In genomic region chr6:32860674-32861073, GRCh38 we compare ENCODE assay signal across 13 cellular contexts. TPM values are rescaled to one million over a fixed set of nuclear protein-coding genes. Genes with fewer than 3 reads are reported as not detected.
A peak's percentile ranks its signal among the peaks of the same experiment; 100 is the strongest.
DNase-seq lines count a peak whose midpoint lies in the region; ATAC-seq, FAIRE-seq and TF ChIP-seq lines count a peak whose summit lies in the region.
"Had no signal": no experiment of that assay in that cellular context is flagged by ENCODE, and none has a peak within 500 bp of the region (broad histone marks: within the 10 kb centered on the region; RNA-seq: fewer than 3 reads in every experiment).

No MANE protein-coding gene starts in this region.

- POLR2A ChIA-PET in GM12878 (lab: Charles Lee) = interaction anchor here (0.6 to 8.1 kb wide), 2 partner anchors 19 to 52 kb away, joined by 3 to 357 read pairs; partner anchors contain the start of genes PSMB8 and TAP2
- POLR2A ChIA-PET in naive thymus-derived CD4-positive, alpha-beta T cell (lab: Charles Lee) = interaction anchor here (9.5 kb wide), 1 partner anchor 19 kb away, joined by 662 read pairs; the partner anchor contains the start of genes PSMB8 and TAP2

- H3K27ac Mint-ChIP-seq in naive thymus-derived CD4-positive, alpha-beta T cell = peak overlapping the region; percentile 0 to 79 (median 30)

- ATAC-seq in GM12878 (no peak; the same call in 2 of the 3 replicates), GM21825 (IDR thresholded peaks at IDR 0.05; ENCODE audit: unreplicated experiment) (no peak)
- no peak for ATAC-seq in naive thymus-derived CD4-positive, alpha-beta T cell
- ATAC-seq: Right ventricle myocardium inferior had no signal

- peaks cover 14% of the 10 kb centered on the region for H3K79me2 ChIP-seq in Karpas-422 (ENCODE audit: low read length)
- peaks cover 18% of the 10 kb centered on the region for H3K79me2 ChIP-seq in GM12878 (ENCODE audit: control insufficient read depth, insufficient read depth, low read length)

- BruUV-seq in GM12878 (replicated peaks; lab: Mats Ljungman, UMichigan) = no TSS peak

- SMC1A ChIA-PET in GM12878 (lab: Charles Lee; ENCODE audit: uncharacterized antibody, unreplicated experiment) = interaction anchor here (1.1 kb wide), 1 partner anchor 21 kb away, joined by 4 read pairs; no protein-coding TSS in a partner anchor

- H3K4me1 Mint-ChIP-seq in naive thymus-derived CD4-positive, alpha-beta T cell = peaks cover 26 to 54% (median 50%) of the 10 kb centered on the region in 7 donors

- FAIRE-seq in GM12892 (lab: Jason Lieb, UNC) (peak; percentile 53), GM12878 (lab: Jason Lieb, UNC) (peak; percentile 47)

- H2AFZ ChIP-seq in Karpas-422 (ENCODE audit: low read length) (no peak overlapping the region), GM12878 (ENCODE audit: control insufficient read depth, low read depth, low read length) (no peak overlapping the region)

- no peak overlapping the region for H3K9ac ChIP-seq in Karpas-422 (ENCODE audit: low read length)
- no peak overlapping the region for H3K9ac ChIP-seq in GM12878 (ENCODE audit: control insufficient read depth, insufficient read depth, low read length)

- H3K36me3 ChIP-seq in Karpas-422 (ENCODE audit: insufficient read depth, low read length) = peaks cover 22% of the 10 kb centered on the region
- H3K36me3 ChIP-seq in GM12878 (ENCODE audit: control insufficient read depth in 2 of 2, insufficient read depth in 2 of 2, low read length in 1 of 2) = peaks cover 4 to 12% of the 10 kb centered on the region in 2 experiments
- H3K36me3 ChIP-seq in naive thymus-derived CD4-positive, alpha-beta T cell (ENCODE audit: control insufficient read depth in 2 of 3, insufficient read depth in 3 of 3, low read length in 3 of 3) = peaks cover 23 to 47% (median 33%) of the 10 kb centered on the region in 3 experiments

- 42% methylated on average over 1 of the region's 1 CpG for WGBS in GM12878 (ENCODE audit: insufficient coverage, insufficient replicate concordance, low lambda C conversion rate, missing lambda C conversion rate)

- TF ChIP-seq POLR2A in GM12892 (IDR thresholded peaks at IDR 0.05; ENCODE audit: low read depth, low read length) (no peak), GM12878 (IDR thresholded peaks at IDR 0.05; ENCODE audit: low read depth, low read length) (no peak)

- H4K20me1 ChIP-seq in Karpas-422 (ENCODE audit: insufficient read depth, low read depth, low read length) (no peaks in the 10 kb centered on the region), GM12878 (ENCODE audit: control insufficient read depth, insufficient read depth) (no peaks in the 10 kb centered on the region)

- H3K27me3 ChIP-seq in Karpas-422 (ENCODE audit: low read length) (no peaks in the 10 kb centered on the region), GM12878 (replicated peaks in 1 of 2; ENCODE audit: control insufficient read depth in 2 of 2, insufficient read depth in 2 of 2, low read length in 1 of 2) (no peaks in the 10 kb centered on the region)
- H3K27me3 ChIP-seq in naive thymus-derived CD4-positive, alpha-beta T cell (ENCODE audit: control insufficient read depth in 2 of 2, insufficient read depth in 2 of 2, low read length in 2 of 2) = no peaks in the 10 kb centered on the region
- H3K27me3 ChIP-seq: neutrophil had no signal

- DNase-seq in GM12892 (ENCODE audit: insufficient read length) (no peak), Karpas-422 (no peak), GM12878 (ENCODE audit: low read depth, low spot score) (no peak), amniotic stem cell (lab: John Stamatoyannopoulos, UW) (no peak), ecto neural progenitor cell (ENCODE audit: low spot score) (no peak)
- no peak for DNase-seq in naive thymus-derived CD4-positive, alpha-beta T cell
- DNase-seq: activated CD8-positive, alpha-beta memory T cell treated with anti-CD3 and anti-CD28 coated beads, Interleukin-2, amount 50 U/mL, for 48 hours; NCI-H2081; stimulated activated CD4-positive, alpha-beta T cell treated with anti-CD3 and anti-CD28 coated beads, Interleukin-4, amount 100 ng/mL, for 1 hour had no signal

- in situ Hi-C loops in GM12878 (cut with MboI) = no loop called here

- H3K9me3 Mint-ChIP-seq in naive thymus-derived CD4-positive, alpha-beta T cell = no peaks in the 10 kb centered on the region

- no peak overlapping the region for H3K4me3 Mint-ChIP-seq in naive thymus-derived CD4-positive, alpha-beta T cell

- no peak for TF ChIP-seq EP300 in GM12878 (IDR thresholded peaks at IDR 0.05; ENCODE audit: borderline replicate concordance in 1 of 2, control insufficient read depth in 1 of 2, low read depth in 2 of 2, low read length in 2 of 2)

- intact Hi-C loops in GM12878 (cut with micrococcal nuclease; ENCODE audit: unreplicated experiment) = no loop called here
- intact Hi-C loops in naive thymus-derived CD4-positive, alpha-beta T cell (cut with micrococcal nuclease) = no loop called here

- TF ChIP-seq CTCF in GM12878 (IDR thresholded peaks at IDR 0.05 in 2 of 3, conservative IDR thresholded peaks at IDR 0.05 in 1 of 3; ENCODE audit: control insufficient read depth in 2 of 3, extremely low read depth in 1 of 3, insufficient read depth in 1 of 3, low read depth in 3 of 3, low read length in 3 of 3) = no peak

- H3K27me3 Mint-ChIP-seq in naive thymus-derived CD4-positive, alpha-beta T cell = no peaks in the 10 kb centered on the region

- H3K4me3 ChIP-seq in Karpas-422 (ENCODE audit: low read length) (no peak overlapping the region), GM12878 (no peak overlapping the region)
- no peak overlapping the region for H3K4me3 ChIP-seq in naive thymus-derived CD4-positive, alpha-beta T cell (ENCODE audit: low read length)
- H3K4me3 ChIP-seq: lung had no signal

- H3K27ac ChIP-seq in Karpas-422 (ENCODE audit: low read length) (0 out of 2 replicates have a peak overlapping the region, but pooled peaks have one; percentile 6), GM12878 (ENCODE audit: control insufficient read depth, insufficient read depth) (peak overlapping the region; percentile 13; the same call in 1 of the 2 replicates)
- peak overlapping the region; percentile 11 for H3K27ac ChIP-seq in naive thymus-derived CD4-positive, alpha-beta T cell (ENCODE audit: low read depth, low read length)
- H3K27ac ChIP-seq: neutrophil had no signal

- H3K4me1 ChIP-seq in Karpas-422 (ENCODE audit: low read length) = peaks cover 20% of the 10 kb centered on the region
- H3K4me1 ChIP-seq in GM12878 (ENCODE audit: control insufficient read depth, insufficient read depth, low read length) = peaks cover 28% of the 10 kb centered on the region
- H3K4me1 ChIP-seq in naive thymus-derived CD4-positive, alpha-beta T cell (ENCODE audit: control insufficient read depth in 2 of 2, insufficient read depth in 2 of 2, low read length in 2 of 2) = peaks cover 7 to 21% of the 10 kb centered on the region in 2 donors

- H3K36me3 Mint-ChIP-seq in naive thymus-derived CD4-positive, alpha-beta T cell = peaks cover 16 to 52% (median 36%) of the 10 kb centered on the region in 5 donors

- CTCF ChIA-PET in GM12878 (lab: Yijun Ruan, JAX) = interaction anchor here (1.0 to 8.0 kb wide), 5 partner anchors 7 to 124 kb away, joined by 3 to 299 read pairs (median 5); partner anchors contain the start of genes PSMB8 and TAP2
- CTCF ChIA-PET in naive thymus-derived CD4-positive, alpha-beta T cell (lab: Charles Lee) = no interaction called here

- H3K9me3 ChIP-seq in Karpas-422 (ENCODE audit: low read length) = no peaks in the 10 kb centered on the region
- H3K9me3 ChIP-seq in GM12878 (replicated peaks; ENCODE audit: control insufficient read depth, insufficient read depth, low read length) = no peaks in the 10 kb centered on the region
- no peaks in the 10 kb centered on the region for H3K9me3 ChIP-seq in naive thymus-derived CD4-positive, alpha-beta T cell (ENCODE audit: control insufficient read depth in 2 of 3, low read length in 3 of 3)
- H3K9me3 ChIP-seq: neutrophil had no signal

- RAD21 ChIA-PET in GM12878 (lab: Charles Lee; ENCODE audit: unreplicated experiment) = interaction anchor here (1.0 kb wide), 1 partner anchor 22 kb away, joined by 4 read pairs; the partner anchor contains the start of gene TAP2

- TF ChIP-seq RAD21 in GM12878 (IDR thresholded peaks at IDR 0.05; ENCODE audit: insufficient read depth, low read depth, low read length) = no peak

- H3K4me2 ChIP-seq in Karpas-422 (ENCODE audit: low read depth, low read length, poor library complexity, severe bottlenecking) (no peak overlapping the region), GM12878 (ENCODE audit: control insufficient read depth, insufficient read depth) (no peak overlapping the region)

- no peaks in the 10 kb centered on the region for H3K9me2 ChIP-seq in Karpas-422 (replicated peaks; ENCODE audit: insufficient read depth, low read length)

RNA-seq across cellular contexts. Expression of gene PSMB9, which starts 6.7 kb away (rescaled TPM):
- 286 TPM for polyA plus RNA-seq in GM12892 (2012; ENCODE audit: missing spikeins)
- total RNA-seq in Karpas-422 (2014; rRNA removed; shearing (Covaris generic); ENCODE audit: low replicate concordance) = 185 and 284 TPM in 2 replicates
- 21.6 and 24.8 TPM in 2 replicates for total RNA-seq in GM12878 (2013; cell fraction: nucleolus; rRNA removed)
- total RNA-seq in GM12878 (2014; rRNA removed) (251 and 255 TPM in 2 replicates), GM12878 (2014; rRNA removed; fragmentation: Illumina TruSeq; extraction: Trizol) (167 and 171 TPM in 2 replicates), GM12878 (2021) (237 and 271 TPM in 2 replicates)
- polyA plus RNA-seq in GM12878 (2011; ENCODE audit: low read depth) = 109 TPM
- polyA plus RNA-seq in GM12878 (2011; rRNA removed) (253 and 359 TPM in 2 replicates), GM12878 (2014; fragmentation: Illumina TruSeq; extraction: Trizol) (86.8 and 181 TPM in 2 replicates), GM12878 (2014; fragmentation: Nextera tagmentation; extraction: Ambion mirVana) (100 to 1,000 TPM; 202 to 299 TPM), GM12878 (2014; rRNA removed) (341 and 375 TPM in 2 replicates), GM12878 (2016; fragmentation: Nextera tagmentation; extraction: Ambion mirVana) (100 to 1,000 TPM; 483 to 517 TPM)
- 446 and 599 TPM in 2 replicates for polyA plus RNA-seq in GM12878 (2011; cell fraction: cytosol; rRNA removed)
- 215 and 228 TPM in 2 replicates for polyA plus RNA-seq in GM12878 (2011; cell fraction: nucleus; rRNA removed)
- polyA plus RNA-seq in GM12878 (2012) = 183 and 244 TPM in 2 replicates
- 185 and 260 TPM in 2 replicates for polyA minus RNA-seq in GM12878 (2011; rRNA and poly(A)+ RNA removed)
- polyA minus RNA-seq in GM12878 (2011; cell fraction: cytosol; rRNA and poly(A)+ RNA removed) = 78.0 and 81.2 TPM in 2 replicates
- polyA minus RNA-seq in GM12878 (2011; cell fraction: nucleus; rRNA and poly(A)+ RNA removed) = 34.8 and 51.7 TPM in 2 replicates
- total RNA-seq in naive thymus-derived CD4-positive, alpha-beta T cell = 100 to 1,000 TPM in 2 of 5 experiments, 10 to 100 TPM in 3; 70.3 to 452 (median 90.5) TPM
- 100 to 1,000 TPM; 385 to 389 TPM for polyA plus RNA-seq in naive thymus-derived CD4-positive, alpha-beta T cell

RNA-seq across cellular contexts. Expression of gene TAP1, which starts 7.2 kb away (rescaled TPM):
- polyA plus RNA-seq in GM12892 (2012; ENCODE audit: missing spikeins) = 151 TPM
- 120 and 171 TPM in 2 replicates for total RNA-seq in Karpas-422 (2014; rRNA removed; shearing (Covaris generic); ENCODE audit: low replicate concordance)
- 96.1 and 104 TPM in 2 replicates for total RNA-seq in GM12878 (2013; cell fraction: nucleolus; rRNA removed)
- total RNA-seq in GM12878 (2014; rRNA removed) = 179 and 183 TPM in 2 replicates
- 103 and 108 TPM in 2 replicates for total RNA-seq in GM12878 (2014; rRNA removed; fragmentation: Illumina TruSeq; extraction: Trizol)
- 177 and 194 TPM in 2 replicates for total RNA-seq in GM12878 (2021)
- 87.7 TPM for polyA plus RNA-seq in GM12878 (2011; ENCODE audit: low read depth)
- polyA plus RNA-seq in GM12878 (2011; rRNA removed) = 136 and 198 TPM in 2 replicates
- 194 and 208 TPM in 2 replicates for polyA plus RNA-seq in GM12878 (2011; cell fraction: cytosol; rRNA removed)
- polyA plus RNA-seq in GM12878 (2011; cell fraction: nucleus; rRNA removed) = 238 and 367 TPM in 2 replicates
- 170 and 179 TPM in 2 replicates for polyA plus RNA-seq in GM12878 (2012)
- polyA plus RNA-seq in GM12878 (2014; fragmentation: Illumina TruSeq; extraction: Trizol) = 107 and 126 TPM in 2 replicates
- 10 to 100 TPM; 33.4 to 60.0 TPM for polyA plus RNA-seq in GM12878 (2014; fragmentation: Nextera tagmentation; extraction: Ambion mirVana)
- polyA plus RNA-seq in GM12878 (2014; rRNA removed) = 160 and 161 TPM in 2 replicates
- 100 to 1,000 TPM; 230 to 249 TPM for polyA plus RNA-seq in GM12878 (2016; fragmentation: Nextera tagmentation; extraction: Ambion mirVana)
- polyA minus RNA-seq in GM12878 (2011; rRNA and poly(A)+ RNA removed) = 154 and 194 TPM in 2 replicates
- polyA minus RNA-seq in GM12878 (2011; cell fraction: cytosol; rRNA and poly(A)+ RNA removed) = 60.6 and 63.3 TPM in 2 replicates
- polyA minus RNA-seq in GM12878 (2011; cell fraction: nucleus; rRNA and poly(A)+ RNA removed) = 62.0 and 67.4 TPM in 2 replicates
- total RNA-seq in naive thymus-derived CD4-positive, alpha-beta T cell = 100 to 1,000 TPM in 3 of 5 experiments, 10 to 100 TPM in 2; 92.1 to 500 (median 103) TPM
- polyA plus RNA-seq in naive thymus-derived CD4-positive, alpha-beta T cell = 100 to 1,000 TPM; 162 to 274 TPM

RNA-seq across cellular contexts. Expression of gene PSMB8, which starts 16.8 kb away (rescaled TPM):
- polyA plus RNA-seq in GM12892 (2012; ENCODE audit: missing spikeins) = 358 TPM
- 212 and 306 TPM in 2 replicates for total RNA-seq in Karpas-422 (2014; rRNA removed; shearing (Covaris generic); ENCODE audit: low replicate concordance)
- total RNA-seq in GM12878 (2013; cell fraction: nucleolus; rRNA removed) = 49.6 and 50.1 TPM in 2 replicates
- total RNA-seq in GM12878 (2014; rRNA removed) (386 and 388 TPM in 2 replicates), GM12878 (2014; rRNA removed; fragmentation: Illumina TruSeq; extraction: Trizol) (311 and 327 TPM in 2 replicates), GM12878 (2021) (366 TPM in 2 replicates)
- 129 TPM for polyA plus RNA-seq in GM12878 (2011; ENCODE audit: low read depth)
- polyA plus RNA-seq in GM12878 (2011; rRNA removed) (321 and 384 TPM in 2 replicates), GM12878 (2014; fragmentation: Illumina TruSeq; extraction: Trizol) (272 and 304 TPM in 2 replicates), GM12878 (2014; fragmentation: Nextera tagmentation; extraction: Ambion mirVana) (100 to 1,000 TPM; 353 to 557 TPM), GM12878 (2014; rRNA removed) (374 and 411 TPM in 2 replicates), GM12878 (2016; fragmentation: Nextera tagmentation; extraction: Ambion mirVana) (100 to 1,000 TPM; 495 to 538 TPM)
- polyA plus RNA-seq in GM12878 (2011; cell fraction: cytosol; rRNA removed) = 482 and 548 TPM in 2 replicates
- 310 and 330 TPM in 2 replicates for polyA plus RNA-seq in GM12878 (2011; cell fraction: nucleus; rRNA removed)
- polyA plus RNA-seq in GM12878 (2012) = 201 TPM in 2 replicates
- polyA minus RNA-seq in GM12878 (2011; rRNA and poly(A)+ RNA removed) = 253 and 255 TPM in 2 replicates
- 49.0 and 55.5 TPM in 2 replicates for polyA minus RNA-seq in GM12878 (2011; cell fraction: cytosol; rRNA and poly(A)+ RNA removed)
- polyA minus RNA-seq in GM12878 (2011; cell fraction: nucleus; rRNA and poly(A)+ RNA removed) = 48.2 and 65.3 TPM in 2 replicates
- total RNA-seq in naive thymus-derived CD4-positive, alpha-beta T cell = 100 to 1,000 TPM; 111 to 419 (median 115) TPM
- polyA plus RNA-seq in naive thymus-derived CD4-positive, alpha-beta T cell = 100 to 1,000 TPM; 322 to 378 TPM

RNA-seq across cellular contexts. Expression of gene TAP2, which starts 22.1 kb away (rescaled TPM):
- 45.5 TPM for polyA plus RNA-seq in GM12892 (2012; ENCODE audit: missing spikeins)
- total RNA-seq in Karpas-422 (2014; rRNA removed; shearing (Covaris generic); ENCODE audit: low replicate concordance) = 93.0 and 140 TPM in 2 replicates
- 57.5 and 70.6 TPM in 2 replicates for total RNA-seq in GM12878 (2013; cell fraction: nucleolus; rRNA removed)
- 58.1 and 60.3 TPM in 2 replicates for total RNA-seq in GM12878 (2014; rRNA removed)
- total RNA-seq in GM12878 (2014; rRNA removed; fragmentation: Illumina TruSeq; extraction: Trizol) = 31.9 and 37.2 TPM in 2 replicates
- total RNA-seq in GM12878 (2021) = 77.2 and 87.3 TPM in 2 replicates
- 17.3 TPM for polyA plus RNA-seq in GM12878 (2011; ENCODE audit: low read depth)
- polyA plus RNA-seq in GM12878 (2011; rRNA removed) = 25.5 and 38.8 TPM in 2 replicates
- 34.8 and 37.7 TPM in 2 replicates for polyA plus RNA-seq in GM12878 (2011; cell fraction: cytosol; rRNA removed)
- 129 and 147 TPM in 2 replicates for polyA plus RNA-seq in GM12878 (2011; cell fraction: nucleus; rRNA removed)
- 31.6 and 38.9 TPM in 2 replicates for polyA plus RNA-seq in GM12878 (2012)
- polyA plus RNA-seq in GM12878 (2014; fragmentation: Illumina TruSeq; extraction: Trizol) = 45.7 and 47.7 TPM in 2 replicates
- 1 to 10 TPM; 5.3 to 6.7 TPM for polyA plus RNA-seq in GM12878 (2014; fragmentation: Nextera tagmentation; extraction: Ambion mirVana)
- 49.6 and 71.6 TPM in 2 replicates for polyA plus RNA-seq in GM12878 (2014; rRNA removed)
- polyA plus RNA-seq in GM12878 (2016; fragmentation: Nextera tagmentation; extraction: Ambion mirVana) = 1 to 10 TPM; 8.3 to 9.0 TPM
- 36.8 and 38.2 TPM in 2 replicates for polyA minus RNA-seq in GM12878 (2011; rRNA and poly(A)+ RNA removed)
- polyA minus RNA-seq in GM12878 (2011; cell fraction: cytosol; rRNA and poly(A)+ RNA removed) = 9.1 and 12.2 TPM in 2 replicates
- polyA minus RNA-seq in GM12878 (2011; cell fraction: nucleus; rRNA and poly(A)+ RNA removed) = 32.5 and 50.3 TPM in 2 replicates
- total RNA-seq in naive thymus-derived CD4-positive, alpha-beta T cell = 100 to 1,000 TPM in 4 of 5 experiments, 10 to 100 TPM in 1; 84.3 to 243 (median 117) TPM
- 10 to 100 TPM; 26.4 to 36.4 TPM for polyA plus RNA-seq in naive thymus-derived CD4-positive, alpha-beta T cell

RNA-seq across cellular contexts. Expression of gene HLA-DOB, which starts 43.9 kb away (rescaled TPM):
- polyA plus RNA-seq in GM12892 (2012; ENCODE audit: missing spikeins) = 71.9 TPM
- 77.3 and 91.6 TPM in 2 replicates for total RNA-seq in Karpas-422 (2014; rRNA removed; shearing (Covaris generic); ENCODE audit: low replicate concordance)
- 13.7 and 16.5 TPM in 2 replicates for total RNA-seq in GM12878 (2013; cell fraction: nucleolus; rRNA removed)
- total RNA-seq in GM12878 (2014; rRNA removed) (38.4 and 43.5 TPM in 2 replicates), GM12878 (2014; rRNA removed; fragmentation: Illumina TruSeq; extraction: Trizol) (33.3 and 38.1 TPM in 2 replicates), GM12878 (2021) (30.3 and 31.5 TPM in 2 replicates)
- 62.1 TPM for polyA plus RNA-seq in GM12878 (2011; ENCODE audit: low read depth)
- polyA plus RNA-seq in GM12878 (2011; rRNA removed) (32.7 and 41.1 TPM in 2 replicates), GM12878 (2014; fragmentation: Illumina TruSeq; extraction: Trizol) (47.8 and 63.6 TPM in 2 replicates), GM12878 (2014; fragmentation: Nextera tagmentation; extraction: Ambion mirVana) (10 to 100 TPM; 75.6 to 79.1 TPM), GM12878 (2014; rRNA removed) (30.6 and 35.5 TPM in 2 replicates), GM12878 (2016; fragmentation: Nextera tagmentation; extraction: Ambion mirVana) (10 to 100 TPM; 27.4 to 29.6 TPM)
- 25.8 and 29.7 TPM in 2 replicates for polyA plus RNA-seq in GM12878 (2011; cell fraction: cytosol; rRNA removed)
- 55.6 and 69.1 TPM in 2 replicates for polyA plus RNA-seq in GM12878 (2011; cell fraction: nucleus; rRNA removed)
- 50.2 and 60.2 TPM in 2 replicates for polyA plus RNA-seq in GM12878 (2012)
- 13.2 and 15.1 TPM in 2 replicates for polyA minus RNA-seq in GM12878 (2011; rRNA and poly(A)+ RNA removed)
- polyA minus RNA-seq in GM12878 (2011; cell fraction: cytosol; rRNA and poly(A)+ RNA removed) = 1.5 and 3.5 TPM in 2 replicates
- polyA minus RNA-seq in GM12878 (2011; cell fraction: nucleus; rRNA and poly(A)+ RNA removed) = 8.5 and 10.1 TPM in 2 replicates
- total RNA-seq in naive thymus-derived CD4-positive, alpha-beta T cell = 1 to 10 TPM; 1.7 to 7.7 (median 4.9) TPM
- under 1 TPM; 0.48 to 0.57 TPM for polyA plus RNA-seq in naive thymus-derived CD4-positive, alpha-beta T cell
- total RNA-seq: Right ventricle myocardium inferior had no signal
